In genomic region chr5:15518786-15519185, GRCh38 we compare ENCODE assay signal across 20 cellular contexts. TPM values are rescaled to one million over a fixed set of nuclear protein-coding genes. Genes with fewer than 3 reads are reported as not detected.
"Had no signal": no experiment of that assay in that cellular context is flagged by ENCODE, and none has a peak within 500 bp of the region (broad histone marks: within the 10 kb centered on the region; RNA-seq: fewer than 3 reads in every experiment).

No MANE protein-coding gene starts in this region.

- H3K27ac ChIP-seq: SJSA1, SK-N-MC had no signal

- H3K9me3 ChIP-seq: SJSA1 had no signal

- DNase-seq: IMR-90, Karpas-422, KG1, MM.1S, NCI-H1092 treated with DMSO at 0.1 percent for 48 hours, NCI-H1436, NCI-H187, NCI-H2029 treated with DMSO at 0.1 percent for 48 hours, NCI-H2107, NCI-H2227 treated with DMSO at 0.1 percent for 48 hours, NCI-H524, NCI-H69, NCI-H774, Right ventricle myocardium superior, RPMI8226, SIG-M5 had no signal

- H3K4me3 ChIP-seq: SJSA1, SK-N-MC had no signal

- ATAC-seq: HepG2 had no signal

- H3K27me3 ChIP-seq: SJSA1 had no signal

RNA-seq across cellular contexts. Expression of gene FBXL7, which starts 18.8 kb away (rescaled TPM):
- total RNA-seq: HT-29 had no signal
